In genomic region chr12:8993827-8994226, GRCh38 we compare ENCODE assay signal across 17 cellular contexts. TPM values are rescaled to one million over a fixed set of nuclear protein-coding genes. Genes with fewer than 3 reads are reported as not detected.
A peak's percentile ranks its signal among the peaks of the same experiment; 100 is the strongest.
DNase-seq lines count a peak whose midpoint lies in the region; ATAC-seq and TF ChIP-seq lines count a peak whose summit lies in the region.
"Had no signal": no experiment of that assay in that cellular context is flagged by ENCODE, and none has a peak within 500 bp of the region (broad histone marks: within the 10 kb centered on the region; RNA-seq: fewer than 3 reads in every experiment).

No MANE protein-coding gene starts in this region.

- POLR2A ChIA-PET in CD8-positive, alpha-beta memory T cell (lab: Charles Lee) = no interaction called here

- TF ChIP-seq CTCF in natural killer cell (IDR thresholded peaks at IDR 0.05) = no peak
- TF ChIP-seq CTCF in lower leg skin (IDR thresholded peaks at IDR 0.05) = no peak

- H3K9me3 ChIP-seq in CD8-positive, alpha-beta memory T cell (ENCODE audit: low read length) = no peaks in the 10 kb centered on the region

- no peak for DNase-seq in activated naive CD4-positive, alpha-beta T cell treated with anti-CD3 and anti-CD28 coated beads, Interleukin-2, amount 10 ng/mL, durations not matched to agents 7 days and 5 days
- no peak for DNase-seq in activated naive CD4-positive, alpha-beta T cell treated with anti-CD3 and anti-CD28 coated beads, Interleukin-2, amount 50 U/mL, for 72 hours (ENCODE audit: low spot score in 2 of 2)
- DNase-seq in CD8-positive, alpha-beta memory T cell = no peak
- DNase-seq in natural killer cell = no peak
- no peak for DNase-seq in lower leg skin (ENCODE audit: low spot score in 2 of 2)
- DNase-seq in HUDEP-2 (lab: John Stamatoyannopoulos, UW; ENCODE audit: unreplicated experiment in 76 of 76) = no peak
- DNase-seq: C1 segment of cervical spinal cord, H9, IMR-90, Karpas-422, MM.1S, NCI-H1092 treated with DMSO at 0.1 percent for 48 hours, NCI-H1694, NCI-H226, NCI-H524 treated with DMSO at 0.1 percent for 48 hours had no signal

- peaks cover 62% of the 10 kb centered on the region for H3K4me1 Mint-ChIP-seq in activated naive CD4-positive, alpha-beta T cell treated with anti-CD3 and anti-CD28 coated beads, Interleukin-2, amount 10 ng/mL, durations not matched to agents 7 days and 5 days
- peaks cover 60 to 74% (median 73%) of the 10 kb centered on the region in 3 donors for H3K4me1 Mint-ChIP-seq in CD8-positive, alpha-beta memory T cell
- H3K4me1 Mint-ChIP-seq in activated T-helper 17 cell treated with anti-CD3 and anti-CD28 coated beads, Interleukin-2, amount 50 U/mL, for 72 hours = peaks cover 34% of the 10 kb centered on the region
- peaks cover 62 to 66% of the 10 kb centered on the region in 2 donors for H3K4me1 Mint-ChIP-seq in natural killer cell

- intact Hi-C loops in natural killer cell (cut with micrococcal nuclease) = loop anchor here (2.0 kb wide), 1 partner anchor 31 kb away; no protein-coding TSS in a partner anchor
- intact Hi-C loops in lower leg skin (cut with DNase I; ENCODE audit: low total_unique reads) = no loop called here

- H3K27ac Mint-ChIP-seq in activated naive CD4-positive, alpha-beta T cell treated with anti-CD3 and anti-CD28 coated beads, Interleukin-2, amount 10 ng/mL, durations not matched to agents 7 days and 5 days = no peak overlapping the region
- H3K27ac Mint-ChIP-seq in activated naive CD4-positive, alpha-beta T cell treated with anti-CD3 and anti-CD28 coated beads, Interleukin-2, amount 50 U/mL, for 72 hours = no peak overlapping the region
- peak overlapping the region; percentile 76 to 97 (median 90) for H3K27ac Mint-ChIP-seq in CD8-positive, alpha-beta memory T cell
- no peak overlapping the region for H3K27ac Mint-ChIP-seq in activated T-helper 17 cell treated with anti-CD3 and anti-CD28 coated beads, Interleukin-2, amount 50 U/mL, for 72 hours
- H3K27ac Mint-ChIP-seq in natural killer cell = peak overlapping the region; percentile 81 to 90
- H3K27ac Mint-ChIP-seq: H9 had no signal

- peaks cover 15% of the 10 kb centered on the region for H3K36me3 Mint-ChIP-seq in activated naive CD4-positive, alpha-beta T cell treated with anti-CD3 and anti-CD28 coated beads, Interleukin-2, amount 10 ng/mL, durations not matched to agents 7 days and 5 days
- H3K36me3 Mint-ChIP-seq in activated naive CD4-positive, alpha-beta T cell treated with anti-CD3 and anti-CD28 coated beads, Interleukin-2, amount 50 U/mL, for 72 hours = peaks cover 0 to 11% of the 10 kb centered on the region in 2 donors
- peaks cover 14 to 54% (median 41%) of the 10 kb centered on the region in 3 donors for H3K36me3 Mint-ChIP-seq in CD8-positive, alpha-beta memory T cell
- no peaks in the 10 kb centered on the region for H3K36me3 Mint-ChIP-seq in activated T-helper 17 cell treated with anti-CD3 and anti-CD28 coated beads, Interleukin-2, amount 50 U/mL, for 72 hours (ENCODE audit: low read depth)
- H3K36me3 Mint-ChIP-seq in natural killer cell = peaks cover under 1% of the 10 kb centered on the region

- no peaks in the 10 kb centered on the region for H3K27me3 ChIP-seq in CD8-positive, alpha-beta memory T cell (ENCODE audit: insufficient read depth, low read length, poor library complexity, severe bottlenecking)

- CTCF ChIA-PET in activated naive CD4-positive, alpha-beta T cell treated with anti-CD3 and anti-CD28 coated beads, Interleukin-2, amount 10 ng/mL, durations not matched to agents 7 days and 5 days (lab: Charles Lee) = no interaction called here
- CTCF ChIA-PET in CD8-positive, alpha-beta memory T cell (lab: Charles Lee) = interaction anchor here (2.9 kb wide), 1 partner anchor 45 kb away, joined by 9 read pairs; no protein-coding TSS in a partner anchor

- H3K36me3 ChIP-seq in CD8-positive, alpha-beta memory T cell (ENCODE audit: insufficient read depth, low read length) = peaks cover 5% of the 10 kb centered on the region

- WGBS in lower leg skin, 2 donors = 86 to 91% methylated on average over 3 of the region's 3 CpGs

- H3K9me3 Mint-ChIP-seq in activated naive CD4-positive, alpha-beta T cell treated with anti-CD3 and anti-CD28 coated beads, Interleukin-2, amount 10 ng/mL, durations not matched to agents 7 days and 5 days = no peaks in the 10 kb centered on the region
- no peaks in the 10 kb centered on the region for H3K9me3 Mint-ChIP-seq in activated naive CD4-positive, alpha-beta T cell treated with anti-CD3 and anti-CD28 coated beads, Interleukin-2, amount 50 U/mL, for 72 hours
- H3K9me3 Mint-ChIP-seq in CD8-positive, alpha-beta memory T cell = no peaks in the 10 kb centered on the region
- no peaks in the 10 kb centered on the region for H3K9me3 Mint-ChIP-seq in activated T-helper 17 cell treated with anti-CD3 and anti-CD28 coated beads, Interleukin-2, amount 50 U/mL, for 72 hours
- no peaks in the 10 kb centered on the region for H3K9me3 Mint-ChIP-seq in natural killer cell
- H3K9me3 Mint-ChIP-seq: H9 had no signal

- H3K4me3 ChIP-seq in CD8-positive, alpha-beta memory T cell (ENCODE audit: low read length) = peak overlapping the region; percentile 42
- no peak overlapping the region for H3K4me3 ChIP-seq in lower leg skin (ENCODE audit: low read depth, poor library complexity, severe bottlenecking)

- H3K4me3 Mint-ChIP-seq in activated naive CD4-positive, alpha-beta T cell treated with anti-CD3 and anti-CD28 coated beads, Interleukin-2, amount 10 ng/mL, durations not matched to agents 7 days and 5 days = peak overlapping the region; percentile 24
- peak overlapping the region; percentile 86 to 97 (median 95) for H3K4me3 Mint-ChIP-seq in CD8-positive, alpha-beta memory T cell
- H3K4me3 Mint-ChIP-seq in activated T-helper 17 cell treated with anti-CD3 and anti-CD28 coated beads, Interleukin-2, amount 50 U/mL, for 72 hours = peak overlapping the region; percentile 39
- peak overlapping the region; percentile 67 for H3K4me3 Mint-ChIP-seq in natural killer cell
- H3K4me3 Mint-ChIP-seq: H9 had no signal

- ATAC-seq in activated naive CD4-positive, alpha-beta T cell treated with anti-CD3 and anti-CD28 coated beads, Interleukin-2, amount 50 U/mL, for 72 hours = no peak
- ATAC-seq in activated T-helper 17 cell treated with anti-CD3 and anti-CD28 coated beads, Interleukin-2, amount 50 U/mL, for 72 hours (replicated peaks) = no peak
- ATAC-seq in natural killer cell (no peak), GM21515 (IDR thresholded peaks at IDR 0.05; ENCODE audit: unreplicated experiment) (no peak)

- peaks cover 74% of the 10 kb centered on the region for H3K4me1 ChIP-seq in CD8-positive, alpha-beta memory T cell (ENCODE audit: insufficient read depth, low read length)

- no peak for TF ChIP-seq POLR2A in lower leg skin (IDR thresholded peaks at IDR 0.05)

- H3K27me3 Mint-ChIP-seq in activated naive CD4-positive, alpha-beta T cell treated with anti-CD3 and anti-CD28 coated beads, Interleukin-2, amount 10 ng/mL, durations not matched to agents 7 days and 5 days = peaks cover 3% of the 10 kb centered on the region
- H3K27me3 Mint-ChIP-seq in CD8-positive, alpha-beta memory T cell = no peaks in the 10 kb centered on the region
- no peaks in the 10 kb centered on the region for H3K27me3 Mint-ChIP-seq in activated T-helper 17 cell treated with anti-CD3 and anti-CD28 coated beads, Interleukin-2, amount 50 U/mL, for 72 hours
- H3K27me3 Mint-ChIP-seq in natural killer cell (ENCODE audit: low read depth in 2 of 2) = no peaks in the 10 kb centered on the region

- H3K27ac ChIP-seq in CD8-positive, alpha-beta memory T cell (ENCODE audit: low read depth, low read length) = peak overlapping the region; percentile 22

RNA-seq across cellular contexts. Expression of gene KLRG1, which starts 4.5 kb away (rescaled TPM):
- 1 to 10 TPM; 1.6 to 2.7 TPM for total RNA-seq in activated naive CD4-positive, alpha-beta T cell treated with anti-CD3 and anti-CD28 coated beads, Interleukin-2, amount 50 U/mL, for 72 hours
- total RNA-seq in CD8-positive, alpha-beta memory T cell = 10 to 100 TPM; 11.5 to 12.3 TPM
- 364 TPM for polyA plus RNA-seq in CD8-positive, alpha-beta memory T cell
- total RNA-seq in activated T-helper 17 cell treated with anti-CD3 and anti-CD28 coated beads, Interleukin-2, amount 50 U/mL, for 72 hours = 1 to 10 TPM; 3.0 to 4.8 TPM
- total RNA-seq in natural killer cell = 100 to 1,000 TPM in 1 of 3 donors, 10 to 100 TPM in 2; 76.3 to 165 (median 86.2) TPM
- under 1 TPM in 1 of 4 donors, not detected in 3; 0.34 TPM for total RNA-seq in lower leg skin

RNA-seq across cellular contexts. Expression of gene M6PR, which starts 44.4 kb away (rescaled TPM):
- total RNA-seq in activated naive CD4-positive, alpha-beta T cell treated with anti-CD3 and anti-CD28 coated beads, Interleukin-2, amount 50 U/mL, for 72 hours = 100 to 1,000 TPM; 153 to 204 TPM
- total RNA-seq in CD8-positive, alpha-beta memory T cell = 100 to 1,000 TPM; 226 to 248 TPM
- 329 TPM for polyA plus RNA-seq in CD8-positive, alpha-beta memory T cell
- 100 to 1,000 TPM; 144 to 199 TPM for total RNA-seq in activated T-helper 17 cell treated with anti-CD3 and anti-CD28 coated beads, Interleukin-2, amount 50 U/mL, for 72 hours
- total RNA-seq in natural killer cell (100 to 1,000 TPM; 245 to 270 (median 255) TPM), lower leg skin (100 to 1,000 TPM in 1 of 4 donors, 10 to 100 TPM in 3; 72.8 to 122 (median 73.4) TPM)

Comparison
In these comparisons a context has a peak if more than half of its experiments do, and no peak if none do; other contexts are left out.
1. H3K27ac Mint-ChIP-seq: peak in CD8-positive, alpha-beta memory T cell (8 of 8) and natural killer cell (2 of 2); none in activated naive CD4-positive, alpha-beta T cell treated with anti-CD3 and anti-CD28 coated beads, Interleukin-2, amount 10 ng/mL, durations not matched to agents 7 days and 5 days (single experiment), activated naive CD4-positive, alpha-beta T cell treated with anti-CD3 and anti-CD28 coated beads, Interleukin-2, amount 50 U/mL, for 72 hours (0 of 2) and activated T-helper 17 cell treated with anti-CD3 and anti-CD28 coated beads, Interleukin-2, amount 50 U/mL, for 72 hours (single experiment).
2. H3K4me3 Mint-ChIP-seq: peak in every context shown above with its lines; median percentile 95 in CD8-positive, alpha-beta memory T cell; 67 in natural killer cell; 39 in activated T-helper 17 cell treated with anti-CD3 and anti-CD28 coated beads, Interleukin-2, amount 50 U/mL, for 72 hours; 24 in activated naive CD4-positive, alpha-beta T cell treated with anti-CD3 and anti-CD28 coated beads, Interleukin-2, amount 10 ng/mL, durations not matched to agents 7 days and 5 days.
3. RNA of gene KLRG1, which starts 4.5 kb away (total RNA-seq): 76.3 to 165 TPM in natural killer cell; 11.5 to 12.3 TPM in CD8-positive, alpha-beta memory T cell, 3.0 to 4.8 TPM in activated T-helper 17 cell treated with anti-CD3 and anti-CD28 coated beads, Interleukin-2, amount 50 U/mL, for 72 hours, 1.6 to 2.7 TPM in activated naive CD4-positive, alpha-beta T cell treated with anti-CD3 and anti-CD28 coated beads, Interleukin-2, amount 50 U/mL, for 72 hours and 0.34 TPM in lower leg skin; every median in the first group is over 4 times any median in the second.